In the genomic region with DNA sequence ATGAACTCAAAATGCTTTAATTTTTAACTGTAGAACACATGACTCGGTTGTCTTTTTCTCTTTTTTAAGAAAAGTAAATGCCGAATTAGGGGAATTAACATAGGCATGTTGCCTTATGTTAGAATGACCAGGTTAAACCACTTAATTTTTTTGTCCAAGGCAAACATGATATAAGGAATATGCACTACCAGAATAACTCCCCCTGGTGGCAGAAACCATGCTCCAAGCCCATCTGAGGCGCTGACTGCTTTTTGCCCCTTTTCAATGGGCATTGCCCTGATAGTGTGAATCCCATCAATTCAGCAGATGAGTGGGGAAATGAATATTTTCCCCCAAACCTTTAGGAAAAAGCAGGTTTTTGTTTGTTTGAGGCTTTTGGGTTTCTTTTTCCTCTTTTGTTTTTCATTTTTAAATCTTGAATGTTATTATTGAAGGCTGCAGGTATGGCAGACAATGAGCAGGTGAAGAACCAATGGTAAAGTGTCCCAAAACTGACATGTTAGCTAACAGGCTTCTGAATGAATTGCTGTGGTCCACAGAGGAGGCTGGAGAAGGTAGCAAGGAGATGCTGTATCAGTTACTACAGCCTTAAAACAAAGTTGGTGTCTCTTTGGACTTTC, we compare ENCODE assay signal across 8 cellular contexts.
DNase-seq lines count a peak whose midpoint lies in the region; ATAC-seq and TF ChIP-seq lines count a peak whose summit lies in the region.

No MANE protein-coding gene starts in this region.

- TF ChIP-seq CTCF in fibroblast of mammary gland (conservative IDR thresholded peaks at IDR 0.05; ENCODE audit: control insufficient read depth, insufficient read depth, low read depth, low read length) (peak; percentile 50), psoas muscle (IDR thresholded peaks at IDR 0.05) (peak; percentile 42), gastrocnemius medialis (IDR thresholded peaks at IDR 0.05 in 4 of 5, conservative IDR thresholded peaks at IDR 0.05 in 1 of 5) (peak in 2 of 5 experiments; percentile 18 to 33)

- peak; percentile 30 to 43 for DNase-seq in activated T-cell treated with anti-CD3 and anti-CD28 coated beads, Interleukin-2, amount 50 U/mL, for 48 hours
- no peak for DNase-seq in activated T-cell treated with anti-CD3 and anti-CD28 coated beads, Interleukin-2, amount 50 U/mL, for 1 hour
- DNase-seq in SHP77 (lab: John Stamatoyannopoulos, UW) (peak; percentile 8 to 28), fibroblast of mammary gland (ENCODE audit: low read depth) (peak; percentile 45), psoas muscle (no peak), NCI-H187 treated with DMSO at 0.1 percent for 48 hours (lab: John Stamatoyannopoulos, UW) (no peak), gastrocnemius medialis (no peak)

- H3K4me3 ChIP-seq in fibroblast of mammary gland (ENCODE audit: control insufficient read depth, low read depth, low read length) (no peak overlapping the region), psoas muscle (no peak overlapping the region), gastrocnemius medialis (no peak overlapping the region)

- intact Hi-C loops in psoas muscle (cut with DNase I), result loop anchor here (10.0 kb wide), 2 partner anchors 341 to 521 kb away; no protein-coding TSS in a partner anchor
- intact Hi-C loops in gastrocnemius medialis (cut with DNase I; ENCODE audit: low total_unique reads), result no loop called here

- in situ Hi-C loops in gastrocnemius medialis (cut with MboI; ENCODE audit: low sequenced_read_pairs in 4 of 4), result no loop called here

- H3K27me3 ChIP-seq in psoas muscle (ENCODE audit: insufficient read depth in 3 of 3, low read length in 2 of 3) (no peaks in the 10 kb centered on the region), gastrocnemius medialis (no peaks in the 10 kb centered on the region)

- H3K36me3 ChIP-seq in psoas muscle (ENCODE audit: insufficient read depth in 1 of 2, low read depth in 1 of 2) (no peaks in the 10 kb centered on the region), gastrocnemius medialis (no peaks in the 10 kb centered on the region)

- H3K9me3 ChIP-seq in psoas muscle (no peaks in the 10 kb centered on the region), gastrocnemius medialis (no peaks in the 10 kb centered on the region)

- H3K27ac ChIP-seq in psoas muscle (no peak overlapping the region), gastrocnemius medialis (no peak overlapping the region)

- TF ChIP-seq POLR2A in gastrocnemius medialis (IDR thresholded peaks at IDR 0.05), result no peak

- WGBS in psoas muscle, 3 donors, result 33 to 46% (median 42%) methylated on average over 3 of the region's 3 CpGs

- ATAC-seq in HG03139 (IDR thresholded peaks at IDR 0.05; ENCODE audit: unreplicated experiment) (peak; percentile 52), psoas muscle (no peak), gastrocnemius medialis (no peak)

- H3K4me1 ChIP-seq in psoas muscle (no peaks in the 10 kb centered on the region), gastrocnemius medialis (no peaks in the 10 kb centered on the region)

Comparison
In these comparisons a context has a peak if more than half of its experiments do, and no peak if none do; other contexts are left out.
1. DNase-seq: peak in activated T-cell treated with anti-CD3 and anti-CD28 coated beads, Interleukin-2, amount 50 U/mL, for 48 hours (2 of 2), SHP77 (2 of 2) and fibroblast of mammary gland (single experiment); none in activated T-cell treated with anti-CD3 and anti-CD28 coated beads, Interleukin-2, amount 50 U/mL, for 1 hour (single experiment), psoas muscle (0 of 2), NCI-H187 treated with DMSO at 0.1 percent for 48 hours (single experiment) and gastrocnemius medialis (0 of 2).